Comparison of ENCODE assay signal across 1 cellular context in the genomic region with DNA sequence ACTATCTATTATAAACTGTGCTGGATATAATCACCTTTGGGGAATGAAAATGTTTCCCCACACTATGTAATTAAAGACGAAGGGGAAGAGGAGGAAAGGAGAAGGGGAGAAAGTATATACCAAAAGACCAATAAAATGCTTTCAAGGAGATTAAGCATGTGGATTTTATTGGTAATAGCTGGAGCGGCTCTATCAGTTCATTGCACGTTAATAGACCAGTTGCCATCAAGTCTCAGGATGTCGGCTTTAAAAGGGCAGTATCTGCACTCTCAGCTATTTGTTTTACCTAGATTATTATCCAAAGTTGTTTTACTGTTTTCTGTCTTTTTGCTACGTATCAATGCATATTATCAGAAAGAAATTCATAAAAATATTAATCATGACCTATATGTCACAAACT.
TF ChIP-seq lines count a peak whose summit lies in the region.

No MANE protein-coding gene starts in this region.

TF ChIP-seq in SK-N-SH treated with all-trans-retinoic acid at 6 μM for 48 hours, 23 proteins besides CTCF, POLR2A, EP300 and RAD21 (continued from another document):
- TF ChIP-seq, protein P1, sequence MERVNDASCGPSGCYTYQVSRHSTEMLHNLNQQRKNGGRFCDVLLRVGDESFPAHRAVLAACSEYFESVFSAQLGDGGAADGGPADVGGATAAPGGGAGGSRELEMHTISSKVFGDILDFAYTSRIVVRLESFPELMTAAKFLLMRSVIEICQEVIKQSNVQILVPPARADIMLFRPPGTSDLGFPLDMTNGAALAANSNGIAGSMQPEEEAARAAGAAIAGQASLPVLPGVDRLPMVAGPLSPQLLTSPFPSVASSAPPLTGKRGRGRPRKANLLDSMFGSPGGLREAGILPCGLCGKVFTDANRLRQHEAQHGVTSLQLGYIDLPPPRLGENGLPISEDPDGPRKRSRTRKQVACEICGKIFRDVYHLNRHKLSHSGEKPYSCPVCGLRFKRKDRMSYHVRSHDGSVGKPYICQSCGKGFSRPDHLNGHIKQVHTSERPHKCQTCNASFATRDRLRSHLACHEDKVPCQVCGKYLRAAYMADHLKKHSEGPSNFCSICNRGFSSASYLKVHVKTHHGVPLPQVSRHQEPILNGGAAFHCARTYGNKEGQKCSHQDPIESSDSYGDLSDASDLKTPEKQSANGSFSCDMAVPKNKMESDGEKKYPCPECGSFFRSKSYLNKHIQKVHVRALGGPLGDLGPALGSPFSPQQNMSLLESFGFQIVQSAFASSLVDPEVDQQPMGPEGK (CRISPR knock-in tag; IDR thresholded peaks at IDR 0.05; ENCODE audit: borderline replicate concordance), result no peak
- TF ChIP-seq, protein P2, sequence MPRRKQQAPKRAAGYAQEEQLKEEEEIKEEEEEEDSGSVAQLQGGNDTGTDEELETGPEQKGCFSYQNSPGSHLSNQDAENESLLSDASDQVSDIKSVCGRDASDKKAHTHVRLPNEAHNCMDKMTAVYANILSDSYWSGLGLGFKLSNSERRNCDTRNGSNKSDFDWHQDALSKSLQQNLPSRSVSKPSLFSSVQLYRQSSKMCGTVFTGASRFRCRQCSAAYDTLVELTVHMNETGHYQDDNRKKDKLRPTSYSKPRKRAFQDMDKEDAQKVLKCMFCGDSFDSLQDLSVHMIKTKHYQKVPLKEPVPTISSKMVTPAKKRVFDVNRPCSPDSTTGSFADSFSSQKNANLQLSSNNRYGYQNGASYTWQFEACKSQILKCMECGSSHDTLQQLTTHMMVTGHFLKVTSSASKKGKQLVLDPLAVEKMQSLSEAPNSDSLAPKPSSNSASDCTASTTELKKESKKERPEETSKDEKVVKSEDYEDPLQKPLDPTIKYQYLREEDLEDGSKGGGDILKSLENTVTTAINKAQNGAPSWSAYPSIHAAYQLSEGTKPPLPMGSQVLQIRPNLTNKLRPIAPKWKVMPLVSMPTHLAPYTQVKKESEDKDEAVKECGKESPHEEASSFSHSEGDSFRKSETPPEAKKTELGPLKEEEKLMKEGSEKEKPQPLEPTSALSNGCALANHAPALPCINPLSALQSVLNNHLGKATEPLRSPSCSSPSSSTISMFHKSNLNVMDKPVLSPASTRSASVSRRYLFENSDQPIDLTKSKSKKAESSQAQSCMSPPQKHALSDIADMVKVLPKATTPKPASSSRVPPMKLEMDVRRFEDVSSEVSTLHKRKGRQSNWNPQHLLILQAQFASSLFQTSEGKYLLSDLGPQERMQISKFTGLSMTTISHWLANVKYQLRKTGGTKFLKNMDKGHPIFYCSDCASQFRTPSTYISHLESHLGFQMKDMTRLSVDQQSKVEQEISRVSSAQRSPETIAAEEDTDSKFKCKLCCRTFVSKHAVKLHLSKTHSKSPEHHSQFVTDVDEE (CRISPR knock-in tag; IDR thresholded peaks at IDR 0.05), result no peak
- TF ChIP-seq, protein P3, sequence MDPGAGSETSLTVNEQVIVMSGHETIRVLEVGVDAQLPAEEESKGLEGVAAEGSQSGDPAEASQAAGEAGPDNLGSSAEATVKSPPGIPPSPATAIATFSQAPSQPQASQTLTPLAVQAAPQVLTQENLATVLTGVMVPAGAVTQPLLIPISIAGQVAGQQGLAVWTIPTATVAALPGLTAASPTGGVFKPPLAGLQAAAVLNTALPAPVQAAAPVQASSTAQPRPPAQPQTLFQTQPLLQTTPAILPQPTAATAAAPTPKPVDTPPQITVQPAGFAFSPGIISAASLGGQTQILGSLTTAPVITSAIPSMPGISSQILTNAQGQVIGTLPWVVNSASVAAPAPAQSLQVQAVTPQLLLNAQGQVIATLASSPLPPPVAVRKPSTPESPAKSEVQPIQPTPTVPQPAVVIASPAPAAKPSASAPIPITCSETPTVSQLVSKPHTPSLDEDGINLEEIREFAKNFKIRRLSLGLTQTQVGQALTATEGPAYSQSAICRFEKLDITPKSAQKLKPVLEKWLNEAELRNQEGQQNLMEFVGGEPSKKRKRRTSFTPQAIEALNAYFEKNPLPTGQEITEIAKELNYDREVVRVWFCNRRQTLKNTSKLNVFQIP (CRISPR knock-in tag; IDR thresholded peaks at IDR 0.05; ENCODE audit: borderline replicate concordance, low read depth), result no peak
- no peak for TF ChIP-seq ISL1 (CRISPR knock-in tag; IDR thresholded peaks at IDR 0.05)
- no peak for TF ChIP-seq CSRNP3 (CRISPR knock-in tag; IDR thresholded peaks at IDR 0.05)
- no peak for TF ChIP-seq ZC3H10 (CRISPR knock-in tag; IDR thresholded peaks at IDR 0.05)
